In genomic region chr16:56294599-56294998, GRCh38 we compare ENCODE assay signal across 13 cellular contexts.
DNase-seq lines count a peak whose midpoint lies in the region; ATAC-seq and TF ChIP-seq lines count a peak whose summit lies in the region.
"Had no signal": no experiment of that assay in that cellular context is flagged by ENCODE, and none has a peak within 500 bp of the region (broad histone marks: within the 10 kb centered on the region; RNA-seq: fewer than 3 reads in every experiment).

No MANE protein-coding gene starts in this region.

- H3K27ac Mint-ChIP-seq in stimulated activated naive CD8-positive, alpha-beta T cell treated with anti-CD3 and anti-CD28 coated beads, Interleukin-15, Interleukin-2, amounts not matched to agents 100 ng/mL and 50 ng/mL, for 24 hours, result peak overlapping the region; percentile 13
- H3K27ac Mint-ChIP-seq: activated naive CD4-positive, alpha-beta T cell treated with anti-CD3 and anti-CD28 coated beads, Interleukin-2, amount 50 U/mL, for 72 hours had no signal

- in situ Hi-C loops in GM13977 (cut with MboI; ENCODE audit: low pct_unique_long_range_greater_than_20kb, low sequenced_read_pairs, unreplicated experiment), result no loop called here

- H3K4me1 Mint-ChIP-seq in stimulated activated naive CD8-positive, alpha-beta T cell treated with anti-CD3 and anti-CD28 coated beads, Interleukin-15, Interleukin-2, amounts not matched to agents 100 ng/mL and 50 ng/mL, for 24 hours (ENCODE audit: low read depth), result peaks cover 9% of the 10 kb centered on the region

- peaks cover 3% of the 10 kb centered on the region for H3K27me3 Mint-ChIP-seq in stimulated activated naive CD8-positive, alpha-beta T cell treated with anti-CD3 and anti-CD28 coated beads, Interleukin-15, Interleukin-2, amounts not matched to agents 100 ng/mL and 50 ng/mL, for 24 hours

- TF ChIP-seq CTCF in choroid plexus epithelial cell (conservative IDR thresholded peaks at IDR 0.05; ENCODE audit: low read depth, low read length) (no peak), GM13977 (IDR thresholded peaks at IDR 0.05; ENCODE audit: extremely low read depth, insufficient read depth, missing control alignments) (no peak)

- DNase-seq in stimulated activated naive CD8-positive, alpha-beta T cell treated with anti-CD3 and anti-CD28 coated beads, Interleukin-15, Interleukin-2, amounts not matched to agents 100 U/mL and 50 U/mL, for 24 hours, result no peak
- DNase-seq in choroid plexus epithelial cell (ENCODE audit: low read depth) (peak; percentile 51), GM13977 (ENCODE audit: low spot score) (no peak)
- DNase-seq: midbrain, NCI-H446, upper lobe of left lung had no signal

- H3K9me3 Mint-ChIP-seq in stimulated activated naive CD8-positive, alpha-beta T cell treated with anti-CD3 and anti-CD28 coated beads, Interleukin-15, Interleukin-2, amounts not matched to agents 100 ng/mL and 50 ng/mL, for 24 hours, result no peaks in the 10 kb centered on the region
- H3K9me3 Mint-ChIP-seq: activated naive CD4-positive, alpha-beta T cell treated with anti-CD3 and anti-CD28 coated beads, Interleukin-2, amount 50 U/mL, for 72 hours had no signal

- no peak overlapping the region for H3K4me3 Mint-ChIP-seq in stimulated activated naive CD8-positive, alpha-beta T cell treated with anti-CD3 and anti-CD28 coated beads, Interleukin-15, Interleukin-2, amounts not matched to agents 100 ng/mL and 50 ng/mL, for 24 hours

- no peaks in the 10 kb centered on the region for H3K36me3 Mint-ChIP-seq in stimulated activated naive CD8-positive, alpha-beta T cell treated with anti-CD3 and anti-CD28 coated beads, Interleukin-15, Interleukin-2, amounts not matched to agents 100 ng/mL and 50 ng/mL, for 24 hours (ENCODE audit: low read depth)
- H3K36me3 Mint-ChIP-seq: activated naive CD4-positive, alpha-beta T cell treated with anti-CD3 and anti-CD28 coated beads, Interleukin-2, amount 50 U/mL, for 72 hours had no signal

- ATAC-seq in stimulated activated naive CD8-positive, alpha-beta T cell treated with anti-CD3 and anti-CD28 coated beads, Interleukin-15, Interleukin-2, amounts not matched to agents 100 U/mL and 50 U/mL, for 24 hours, result no peak
- ATAC-seq in GM19455 (IDR thresholded peaks at IDR 0.05; ENCODE audit: unreplicated experiment) (no peak), HG03097 (IDR thresholded peaks at IDR 0.05; ENCODE audit: low FRiP score, unreplicated experiment) (no peak), GM21381 (IDR thresholded peaks at IDR 0.05; ENCODE audit: unreplicated experiment) (no peak)
- ATAC-seq: A549; activated naive CD4-positive, alpha-beta T cell treated with anti-CD3 and anti-CD28 coated beads, Interleukin-2, amount 50 U/mL, for 72 hours had no signal

- H3K27me3 ChIP-seq in layer of hippocampus (ENCODE audit: control insufficient read depth, insufficient read depth, low read length), result no peaks in the 10 kb centered on the region
- H3K27me3 ChIP-seq: upper lobe of left lung had no signal

- H3K27ac ChIP-seq in layer of hippocampus (ENCODE audit: low read depth, low read length), result peak overlapping the region; percentile 99
- H3K27ac ChIP-seq: A549, upper lobe of left lung had no signal

- H3K4me3 ChIP-seq in choroid plexus epithelial cell (ENCODE audit: low read depth, low read length), result no peak overlapping the region
- H3K4me3 ChIP-seq: A549, upper lobe of left lung had no signal
